20 cellular contexts compared by ENCODE assay signal in genomic region chr7:70615066-70615465, GRCh38.
DNase-seq lines count a peak whose midpoint lies in the region; ATAC-seq and TF ChIP-seq lines count a peak whose summit lies in the region.
"Had no signal": no experiment of that assay in that cellular context is flagged by ENCODE, and none has a peak within 500 bp of the region (broad histone marks: within the 10 kb centered on the region; RNA-seq: fewer than 3 reads in every experiment).

No MANE protein-coding gene starts in this region.

- intact Hi-C loops in activated naive CD4-positive, alpha-beta T cell treated with anti-CD3 and anti-CD28 coated beads for 36 hours (cut with micrococcal nuclease) = no loop called here

- H3K36me3 ChIP-seq in BLaER1 (no peaks in the 10 kb centered on the region), osteoblast (ENCODE audit: insufficient read depth, low read length) (no peaks in the 10 kb centered on the region)
- H3K36me3 ChIP-seq: thyroid gland had no signal

- no peak overlapping the region for H3K4me3 ChIP-seq in BLaER1
- no peak overlapping the region for H3K4me3 ChIP-seq in osteoblast (ENCODE audit: insufficient read depth, low read length)
- H3K4me3 ChIP-seq: hepatocyte, thyroid gland had no signal

- no peaks in the 10 kb centered on the region for H3K4me1 Mint-ChIP-seq in activated naive CD4-positive, alpha-beta T cell treated with anti-CD3 and anti-CD28 coated beads for 36 hours (ENCODE audit: low read depth)
- H3K4me1 Mint-ChIP-seq: activated CD8-positive, alpha-beta memory T cell treated with anti-CD3 and anti-CD28 coated beads, Interleukin-2, amount 10 ng/mL, durations not matched to agents 7 days and 5 days had no signal

- H3K4me1 ChIP-seq in BLaER1 (peaks cover 77% of the 10 kb centered on the region), osteoblast (ENCODE audit: insufficient read depth, low read length) (peaks cover 8% of the 10 kb centered on the region)

- no peaks in the 10 kb centered on the region for H3K36me3 Mint-ChIP-seq in activated naive CD4-positive, alpha-beta T cell treated with anti-CD3 and anti-CD28 coated beads for 36 hours (ENCODE audit: low read depth)
- H3K36me3 Mint-ChIP-seq: activated CD8-positive, alpha-beta memory T cell treated with anti-CD3 and anti-CD28 coated beads, Interleukin-2, amount 10 ng/mL, durations not matched to agents 7 days and 5 days; IgD-negative memory B cell had no signal

- H3K27ac ChIP-seq in BLaER1 = peak overlapping the region; percentile 22; the same call in 1 of the 2 replicates
- H3K27ac ChIP-seq in epithelial cell of prostate = peak overlapping the region; percentile 76
- H3K27ac ChIP-seq in osteoblast (ENCODE audit: low read depth, low read length) = no peak overlapping the region
- H3K27ac ChIP-seq: hepatocyte, HL-60, thyroid gland had no signal

- H4K20me1 ChIP-seq in BLaER1 = peaks cover 7% of the 10 kb centered on the region; the same call in 1 of the 2 replicates
- H4K20me1 ChIP-seq in osteoblast (ENCODE audit: insufficient read depth, low read length) = no peaks in the 10 kb centered on the region

- no peak overlapping the region; the same call in 1 of the 2 replicates for H3K9ac ChIP-seq in BLaER1

- peak overlapping the region; percentile 81 for H3K4me2 ChIP-seq in BLaER1
- H3K4me2 ChIP-seq in osteoblast (ENCODE audit: insufficient read depth, low read length) = peak overlapping the region; percentile 63

- H3K27me3 Mint-ChIP-seq in activated naive CD4-positive, alpha-beta T cell treated with anti-CD3 and anti-CD28 coated beads for 36 hours (ENCODE audit: low read depth) = peaks cover 3% of the 10 kb centered on the region
- H3K27me3 Mint-ChIP-seq: activated CD8-positive, alpha-beta memory T cell treated with anti-CD3 and anti-CD28 coated beads, Interleukin-2, amount 10 ng/mL, durations not matched to agents 7 days and 5 days; central memory CD8-positive, alpha-beta T cell; IgD-negative memory B cell; memory B cell; naive B cell had no signal

- no peak for ATAC-seq in HG03097 (IDR thresholded peaks at IDR 0.05; ENCODE audit: low FRiP score, unreplicated experiment)
- ATAC-seq: activated CD8-positive, alpha-beta memory T cell treated with anti-CD3 and anti-CD28 coated beads, Interleukin-2, amount 10 ng/mL, durations not matched to agents 7 days and 5 days had no signal

- CTCF ChIA-PET in activated naive CD4-positive, alpha-beta T cell treated with anti-CD3 and anti-CD28 coated beads for 36 hours (lab: Charles Lee) = no interaction called here

- no peak overlapping the region for H3K4me3 Mint-ChIP-seq in activated naive CD4-positive, alpha-beta T cell treated with anti-CD3 and anti-CD28 coated beads for 36 hours
- H3K4me3 Mint-ChIP-seq: activated CD8-positive, alpha-beta memory T cell treated with anti-CD3 and anti-CD28 coated beads, Interleukin-2, amount 10 ng/mL, durations not matched to agents 7 days and 5 days; central memory CD8-positive, alpha-beta T cell; HFFc6; IgD-negative memory B cell; memory B cell had no signal

- no peaks in the 10 kb centered on the region for H3K9me3 ChIP-seq in BLaER1
- H3K9me3 ChIP-seq in osteoblast (ENCODE audit: low read depth, low read length) = no peaks in the 10 kb centered on the region
- H3K9me3 ChIP-seq: thyroid gland had no signal

- DNase-seq in NCI-H69 (lab: John Stamatoyannopoulos, UW) (peak; percentile 91), epithelial cell of prostate (ENCODE audit: low read depth, low spot score) (no peak), osteoblast (ENCODE audit: insufficient read length, low spot score, missing footprints) (no peak), NCI-H2081 (lab: John Stamatoyannopoulos, UW) (no peak)
- DNase-seq in activated naive CD4-positive, alpha-beta T cell treated with anti-CD3 and anti-CD28 coated beads for 36 hours = no peak
- DNase-seq: activated CD4-positive, alpha-beta T cell treated with anti-CD3 and anti-CD28 coated beads for 4 hours; activated CD8-positive, alpha-beta memory T cell treated with anti-CD3 and anti-CD28 coated beads, Interleukin-2, amount 10 ng/mL, durations not matched to agents 7 days and 5 days; HFFc6; MM.1S; NK-92 treated with Interleukin-12 subunit alpha and Interleukin-12 subunit beta, amount 100 ng/mL, for 24 hours; SW 1271 had no signal

- H3K27me3 ChIP-seq in BLaER1 = no peaks in the 10 kb centered on the region
- peaks cover 3% of the 10 kb centered on the region for H3K27me3 ChIP-seq in osteoblast (ENCODE audit: insufficient read depth, low read length)
- H3K27me3 ChIP-seq: hepatocyte, thyroid gland had no signal

- no peaks in the 10 kb centered on the region for H3K79me2 ChIP-seq in osteoblast (ENCODE audit: insufficient read depth, low read length)
- H3K79me2 ChIP-seq: hepatocyte had no signal

- H2AFZ ChIP-seq in osteoblast (ENCODE audit: low read length) = no peak overlapping the region
- H2AFZ ChIP-seq: hepatocyte had no signal

- no peak for TF ChIP-seq CTCF in osteoblast (IDR thresholded peaks at IDR 0.05; ENCODE audit: extremely low read depth, low read depth, low read length)

- H3K27ac Mint-ChIP-seq in activated naive CD4-positive, alpha-beta T cell treated with anti-CD3 and anti-CD28 coated beads for 36 hours = no peak overlapping the region
- H3K27ac Mint-ChIP-seq: activated CD8-positive, alpha-beta memory T cell treated with anti-CD3 and anti-CD28 coated beads, Interleukin-2, amount 10 ng/mL, durations not matched to agents 7 days and 5 days; HFFc6; memory B cell had no signal

- no peaks in the 10 kb centered on the region for H3K9me3 Mint-ChIP-seq in activated naive CD4-positive, alpha-beta T cell treated with anti-CD3 and anti-CD28 coated beads for 36 hours
- H3K9me3 Mint-ChIP-seq: central memory CD8-positive, alpha-beta T cell; IgD-negative memory B cell; memory B cell; naive B cell had no signal
